ENCODE assay signal across 20 cellular contexts in genomic region chr2:214674278-214674677, GRCh38.
DNase-seq lines count a peak whose midpoint lies in the region; ATAC-seq and TF ChIP-seq lines count a peak whose summit lies in the region.
"Had no signal": no experiment of that assay in that cellular context is flagged by ENCODE, and none has a peak within 500 bp of the region (broad histone marks: within the 10 kb centered on the region; RNA-seq: fewer than 3 reads in every experiment).

No MANE protein-coding gene starts in this region.

- CTCF ChIA-PET in SK-N-SH (lab: Yijun Ruan, JAX), result no interaction called here

- H3K27ac ChIP-seq in OCI-LY3 (ENCODE audit: low read length) (peak overlapping the region; percentile 38), aorta (ENCODE audit: low read depth in 1 of 2, low read length in 2 of 2) (no peak overlapping the region), psoas muscle (no peak overlapping the region), SK-N-SH (ENCODE audit: low read depth in 2 of 2, low read length in 1 of 2) (no peak overlapping the region)
- H3K27ac ChIP-seq: lower lobe of right lung, SJSA1, vagina had no signal

- H3K4me1 ChIP-seq in OCI-LY3 (ENCODE audit: low read length) (peaks cover 17% of the 10 kb centered on the region), aorta (ENCODE audit: control insufficient read depth in 1 of 2, insufficient read depth in 2 of 2, low read length in 2 of 2) (no peaks in the 10 kb centered on the region), psoas muscle (no peaks in the 10 kb centered on the region), SK-N-SH (ENCODE audit: control insufficient read depth in 1 of 2, insufficient read depth in 2 of 2, low read depth in 1 of 2, low read length in 1 of 2) (no peaks in the 10 kb centered on the region; a peak in 1 of 4 replicates)
- H3K4me1 ChIP-seq: lower lobe of right lung, SJSA1, vagina had no signal

- no peaks in the 10 kb centered on the region for H4K20me1 ChIP-seq in OCI-LY3 (ENCODE audit: insufficient read depth, low read length)
- H4K20me1 ChIP-seq in SK-N-SH (ENCODE audit: insufficient read depth), result no peaks in the 10 kb centered on the region

- H3K27me3 ChIP-seq in OCI-LY3 (ENCODE audit: low read depth, low read length) (no peaks in the 10 kb centered on the region), aorta (ENCODE audit: control insufficient read depth in 1 of 2, insufficient read depth in 2 of 2, low read length in 1 of 2) (no peaks in the 10 kb centered on the region), psoas muscle (ENCODE audit: insufficient read depth in 3 of 3, low read length in 2 of 3) (no peaks in the 10 kb centered on the region), SK-N-SH (ENCODE audit: insufficient read depth) (no peaks in the 10 kb centered on the region)
- H3K27me3 ChIP-seq: SJSA1, vagina had no signal

- H3F3A ChIP-seq in SK-N-SH (replicated peaks; ENCODE audit: insufficient read depth), result no peaks in the 10 kb centered on the region

- no peaks in the 10 kb centered on the region for H3K9me3 ChIP-seq in OCI-LY3 (ENCODE audit: insufficient read depth, low read length)
- H3K9me3 ChIP-seq in aorta (ENCODE audit: control insufficient read depth, low read length), result peaks cover 4% of the 10 kb centered on the region
- H3K9me3 ChIP-seq in psoas muscle, result no peaks in the 10 kb centered on the region
- H3K9me3 ChIP-seq in SK-N-SH, result no peaks in the 10 kb centered on the region
- H3K9me3 ChIP-seq: lower lobe of right lung, SJSA1, vagina had no signal

- H3K9me2 ChIP-seq in SK-N-SH, result no peaks in the 10 kb centered on the region

- H3K4me3 ChIP-seq in OCI-LY3 (ENCODE audit: low read length) (no peak overlapping the region), aorta (ENCODE audit: low read length in 2 of 2) (no peak overlapping the region), psoas muscle (no peak overlapping the region), SK-N-SH (ENCODE audit: low read depth in 2 of 2, low read length in 1 of 2) (no peak overlapping the region)
- H3K4me3 ChIP-seq: lower lobe of right lung, SJSA1, vagina had no signal

- no peak for TF ChIP-seq CTCF in OCI-LY3 (IDR thresholded peaks at IDR 0.05; ENCODE audit: low read depth, low read length)
- no peak for TF ChIP-seq CTCF in psoas muscle (IDR thresholded peaks at IDR 0.05)
- no peak for TF ChIP-seq CTCF in SK-N-SH (IDR thresholded peaks at IDR 0.05)

- ATAC-seq in GM18868 (IDR thresholded peaks at IDR 0.05; ENCODE audit: unreplicated experiment) (peak; percentile 88), GM21619 (IDR thresholded peaks at IDR 0.05; ENCODE audit: unreplicated experiment) (peak; percentile 70), HG03095 (IDR thresholded peaks at IDR 0.05; ENCODE audit: unreplicated experiment) (peak; percentile 76), aorta (ENCODE audit: low FRiP score) (no peak), psoas muscle (no peak)
- ATAC-seq: lower lobe of right lung had no signal

- H3K36me3 ChIP-seq in OCI-LY3 (replicated peaks; ENCODE audit: low read depth, low read length), result no peaks in the 10 kb centered on the region
- no peaks in the 10 kb centered on the region for H3K36me3 ChIP-seq in aorta (ENCODE audit: control insufficient read depth in 1 of 2, insufficient read depth in 2 of 2, low read length in 1 of 2)
- no peaks in the 10 kb centered on the region for H3K36me3 ChIP-seq in psoas muscle (ENCODE audit: insufficient read depth in 1 of 2, low read depth in 1 of 2)
- H3K36me3 ChIP-seq in SK-N-SH (replicated peaks in 1 of 2; ENCODE audit: control insufficient read depth in 1 of 2, insufficient read depth in 2 of 2, low read length in 1 of 2), result no peaks in the 10 kb centered on the region
- H3K36me3 ChIP-seq: lower lobe of right lung, SJSA1, vagina had no signal

- H3K9ac ChIP-seq in OCI-LY3 (ENCODE audit: low read length) (no peak overlapping the region), SK-N-SH (no peak overlapping the region)

- TF ChIP-seq RAD21 in SK-N-SH (IDR thresholded peaks at IDR 0.05; ENCODE audit: low read length), result no peak

- 78 to 83% methylated on average over 4 of the region's 4 CpGs for WGBS in aorta, 2 donors
- 74 to 75% (median 74%) methylated on average over 4 of the region's 4 CpGs for WGBS in psoas muscle, 3 donors
- 52% methylated on average over 4 of the region's 4 CpGs for WGBS in SK-N-SH (ENCODE audit: low lambda C conversion rate)

- H2AFZ ChIP-seq in OCI-LY3 (ENCODE audit: low read depth, low read length) (no peak overlapping the region), SK-N-SH (ENCODE audit: low read depth) (no peak overlapping the region)

- no peaks in the 10 kb centered on the region for H3K79me2 ChIP-seq in OCI-LY3 (ENCODE audit: low read length)
- H3K79me2 ChIP-seq in SK-N-SH (ENCODE audit: insufficient read depth), result no peaks in the 10 kb centered on the region

- POLR2A ChIA-PET in SK-N-SH (lab: Yijun Ruan, JAX), result no interaction called here

- TF ChIP-seq EP300 in SK-N-SH (IDR thresholded peaks at IDR 0.05; ENCODE audit: borderline replicate concordance in 1 of 2, low read depth in 1 of 2, low read length in 1 of 2), result no peak

- intact Hi-C loops in aorta (cut with DNase I), result no loop called here
- intact Hi-C loops in psoas muscle (cut with DNase I), result no loop called here

- DNase-seq in aorta, result no peak
- DNase-seq in psoas muscle, result no peak
- no peak for DNase-seq in SK-N-SH
- DNase-seq in AG20443 (ENCODE audit: low spot score), result no peak
- DNase-seq: activated CD4-positive, alpha-beta T cell treated with anti-CD3 and anti-CD28 coated beads for 4 hours; activated naive CD4-positive, alpha-beta T cell treated with anti-CD3 and anti-CD28 coated beads for 36 hours; dermis blood vessel endothelial cell; erythroblast; lower lobe of right lung; naive B cell; NCI-H1694; NCI-H446 treated with DMSO at 0.1 percent for 48 hours; OCI-M1; stimulated activated CD4-positive, alpha-beta T cell treated with anti-CD3 and anti-CD28 coated beads, Interleukin-12 subunit alpha, Interleukin-12 subunit beta, amount 100 ng/mL, for 4 hours had no signal

- H3K4me2 ChIP-seq in OCI-LY3 (ENCODE audit: low read length) (peak overlapping the region; percentile 22), SK-N-SH (no peak overlapping the region)

TF ChIP-seq in SK-N-SH, 30 proteins besides CTCF, POLR2A, EP300 and RAD21:
- TF ChIP-seq YY1 (IDR thresholded peaks at IDR 0.05; ENCODE audit: low read depth), result no peak
- TF ChIP-seq GABPA (IDR thresholded peaks at IDR 0.05; ENCODE audit: low read depth), result no peak
- TF ChIP-seq MAX (IDR thresholded peaks at IDR 0.05; ENCODE audit: low read depth), result no peak
- no peak for TF ChIP-seq NRF1 (IDR thresholded peaks at IDR 0.05; ENCODE audit: low read depth, low read length)
- TF ChIP-seq TCF12 (IDR thresholded peaks at IDR 0.05), result no peak
- TF ChIP-seq FOSL2 (IDR thresholded peaks at IDR 0.05; ENCODE audit: borderline replicate concordance, low read depth), result no peak
- no peak for TF ChIP-seq FOXJ3 (CRISPR knock-in tag; IDR thresholded peaks at IDR 0.05)
- no peak for TF ChIP-seq TAF1 (IDR thresholded peaks at IDR 0.05; ENCODE audit: borderline replicate concordance, low read depth, low read length)
- no peak for TF ChIP-seq GATA2 (CRISPR knock-in tag; IDR thresholded peaks at IDR 0.05)
- no peak for TF ChIP-seq POLR2AphosphoS5 (IDR thresholded peaks at IDR 0.05; ENCODE audit: low read depth, low read length)
- no peak for TF ChIP-seq FOXM1 (IDR thresholded peaks at IDR 0.05; ENCODE audit: low read depth)
- TF ChIP-seq IRF3 (IDR thresholded peaks at IDR 0.05; ENCODE audit: low read depth, low read length), result no peak
- TF ChIP-seq USF1 (IDR thresholded peaks at IDR 0.05; ENCODE audit: borderline replicate concordance, low read depth), result no peak

Comparison
In these comparisons a context has a peak if more than half of its experiments do, and no peak if none do; other contexts are left out.
1. ATAC-seq: peak in GM18868 (single experiment), GM21619 (single experiment) and HG03095 (single experiment); none in aorta (single experiment) and psoas muscle (0 of 4).